ENCODE assay signal across 9 cellular contexts in genomic region chr1:24769656-24770651, GRCh38. TPM values are rescaled to one million over a fixed set of nuclear protein-coding genes. Genes with fewer than 3 reads are reported as not detected.
DNase-seq lines count a peak whose midpoint lies in the region; ATAC-seq and TF ChIP-seq lines count a peak whose summit lies in the region.
"Had no signal": no experiment of that assay in that cellular context is flagged by ENCODE, and none has a peak within 500 bp of the region (broad histone marks: within the 10 kb centered on the region; RNA-seq: fewer than 3 reads in every experiment).

No MANE protein-coding gene starts in this region.

- H3K27ac ChIP-seq in neuronal stem cell (replicated peaks; ENCODE audit: low read length): no peak overlapping the region

- H2BK15ac ChIP-seq in neuronal stem cell (ENCODE audit: low read length): no peak overlapping the region

- H2BK120ac ChIP-seq in neuronal stem cell (ENCODE audit: low read depth, low read length): no peak overlapping the region

- no peak overlapping the region for H3K4ac ChIP-seq in neuronal stem cell (ENCODE audit: low read length)

- TF ChIP-seq CTCF in osteocyte (IDR thresholded peaks at IDR 0.05): no peak

- H3K9me3 ChIP-seq in neuronal stem cell (replicated peaks in 1 of 2; ENCODE audit: control insufficient read depth in 2 of 2, insufficient read depth in 1 of 2, low read depth in 1 of 2, low read length in 2 of 2): peaks cover 0 to 5% of the 10 kb centered on the region in 2 donors

- no peak overlapping the region for H2AK5ac ChIP-seq in neuronal stem cell (ENCODE audit: low read depth, low read length)

- H3K4me1 ChIP-seq in neuronal stem cell (ENCODE audit: control insufficient read depth in 2 of 2, insufficient read depth in 1 of 2, low read depth in 1 of 2, low read length in 2 of 2): peaks cover 0 to 4% of the 10 kb centered on the region in 2 donors

- peaks cover 6% of the 10 kb centered on the region for H3K79me1 ChIP-seq in neuronal stem cell (ENCODE audit: low read depth, low read length)

- peaks cover 66% of the 10 kb centered on the region for H3K4me1 Mint-ChIP-seq in osteocyte (ENCODE audit: unreplicated experiment)
- H3K4me1 Mint-ChIP-seq in activated CD4-positive, alpha-beta T cell treated with anti-CD3 and anti-CD28 coated beads, Interleukin-2, amount 10 ng/mL, durations not matched to agents 24 days and 14 days: peaks cover 18% of the 10 kb centered on the region

- H3K9me3 Mint-ChIP-seq in osteocyte (ENCODE audit: unreplicated experiment): no peaks in the 10 kb centered on the region
- no peaks in the 10 kb centered on the region for H3K9me3 Mint-ChIP-seq in activated CD4-positive, alpha-beta T cell treated with anti-CD3 and anti-CD28 coated beads, Interleukin-2, amount 10 ng/mL, durations not matched to agents 24 days and 14 days

- no peak overlapping the region for H2AFZ ChIP-seq in neuronal stem cell (ENCODE audit: low read length)

- H3K27me3 ChIP-seq in neuronal stem cell (ENCODE audit: control insufficient read depth in 3 of 3, insufficient read depth in 3 of 3, low read depth in 1 of 3, low read length in 3 of 3): no peaks in the 10 kb centered on the region

- peaks cover 0 to 20% of the 10 kb centered on the region in 2 donors for H3K36me3 ChIP-seq in neuronal stem cell (replicated peaks in 1 of 2; ENCODE audit: control insufficient read depth in 2 of 2, insufficient read depth in 2 of 2, low read length in 2 of 2)

- WGBS in neuronal stem cell (ENCODE audit: extremely low coverage in 2 of 2, insufficient read length in 2 of 2, insufficient replicate concordance in 1 of 2), 2 donors: no CpG with 5 or more reads among the region's 2 CpGs

- H4K8ac ChIP-seq in neuronal stem cell (ENCODE audit: low read depth, low read length): no peak overlapping the region

- no peak overlapping the region for H2BK5ac ChIP-seq in neuronal stem cell (ENCODE audit: low read length)

- no peaks in the 10 kb centered on the region for H3K27me3 Mint-ChIP-seq in osteocyte (ENCODE audit: unreplicated experiment)
- no peaks in the 10 kb centered on the region for H3K27me3 Mint-ChIP-seq in activated CD4-positive, alpha-beta T cell treated with anti-CD3 and anti-CD28 coated beads, Interleukin-2, amount 10 ng/mL, durations not matched to agents 24 days and 14 days

- H3K14ac ChIP-seq in neuronal stem cell (ENCODE audit: low read length): no peak overlapping the region

- no peak overlapping the region for H3K4me2 ChIP-seq in neuronal stem cell (ENCODE audit: insufficient read depth, low read length, poor library complexity, severe bottlenecking)

- no peak overlapping the region for H3K23ac ChIP-seq in neuronal stem cell (ENCODE audit: low read depth, low read length, poor library complexity)

- no peak overlapping the region for H3K4me3 Mint-ChIP-seq in osteocyte (ENCODE audit: unreplicated experiment)
- H3K4me3 Mint-ChIP-seq in activated CD4-positive, alpha-beta T cell treated with anti-CD3 and anti-CD28 coated beads, Interleukin-2, amount 10 ng/mL, durations not matched to agents 24 days and 14 days: no peak overlapping the region
- H3K4me3 Mint-ChIP-seq: activated naive CD8-positive, alpha-beta T cell had no signal

- DNase-seq in COLO829 (ENCODE audit: low spot score): peak; percentile 72
- DNase-seq in NCI-H226: peak; percentile 57
- DNase-seq in epidermal melanocyte (ENCODE audit: insufficient read length, low spot score): peak; percentile 50
- no peak for DNase-seq in osteocyte (ENCODE audit: extremely low spot score, unreplicated experiment)
- DNase-seq in neuronal stem cell (ENCODE audit: low spot score): no peak
- no peak for DNase-seq in stimulated activated naive CD4-positive, alpha-beta T cell (lab: John Stamatoyannopoulos, UW)
- DNase-seq in activated CD4-positive, alpha-beta T cell treated with anti-CD3 and anti-CD28 coated beads, Interleukin-2, amount 10 ng/mL, durations not matched to agents 24 days and 14 days: no peak

- no peak for ATAC-seq in GM18519 (IDR thresholded peaks at IDR 0.05; ENCODE audit: low FRiP score, unreplicated experiment)

- no peak overlapping the region for H3K18ac ChIP-seq in neuronal stem cell (ENCODE audit: low read length)

- peaks cover 9% of the 10 kb centered on the region for H3K36me3 Mint-ChIP-seq in osteocyte (ENCODE audit: unreplicated experiment)
- no peaks in the 10 kb centered on the region for H3K36me3 Mint-ChIP-seq in activated CD4-positive, alpha-beta T cell treated with anti-CD3 and anti-CD28 coated beads, Interleukin-2, amount 10 ng/mL, durations not matched to agents 24 days and 14 days (ENCODE audit: low read depth)
- H3K36me3 Mint-ChIP-seq: activated naive CD8-positive, alpha-beta T cell had no signal

- no peak overlapping the region for H2BK12ac ChIP-seq in neuronal stem cell (ENCODE audit: low read length)

- H4K91ac ChIP-seq in neuronal stem cell (ENCODE audit: low read depth, low read length, poor library complexity): no peak overlapping the region

- intact Hi-C loops in activated CD4-positive, alpha-beta T cell treated with anti-CD3 and anti-CD28 coated beads, Interleukin-2, amount 10 ng/mL, durations not matched to agents 24 days and 14 days (cut with micrococcal nuclease): no loop called here

- H3K27ac Mint-ChIP-seq in osteocyte (ENCODE audit: unreplicated experiment): peak overlapping the region; percentile 99
- H3K27ac Mint-ChIP-seq in activated CD4-positive, alpha-beta T cell treated with anti-CD3 and anti-CD28 coated beads, Interleukin-2, amount 10 ng/mL, durations not matched to agents 24 days and 14 days: no peak overlapping the region
- H3K27ac Mint-ChIP-seq: activated naive CD8-positive, alpha-beta T cell had no signal

- H3K9ac ChIP-seq in neuronal stem cell (ENCODE audit: low read depth, low read length, poor library complexity): no peak overlapping the region

- H3K4me3 ChIP-seq in neuronal stem cell (ENCODE audit: low read length in 2 of 2): no peak overlapping the region

RNA-seq across cellular contexts. Expression of gene CLIC4, which starts 24.7 kb away (rescaled TPM):
- total RNA-seq in osteocyte: 369 and 370 TPM in 2 replicates
- 102 TPM for polyA plus RNA-seq in neuronal stem cell (2013, experiment 1 of 2)
- polyA plus RNA-seq in neuronal stem cell (2013, experiment 2 of 2): 104 TPM
- 15.7 and 17.4 TPM in 2 replicates for total RNA-seq in activated CD4-positive, alpha-beta T cell treated with anti-CD3 and anti-CD28 coated beads, Interleukin-2, amount 10 ng/mL, durations not matched to agents 24 days and 14 days

Comparison
In these comparisons a context has a peak if more than half of its experiments do, and no peak if none do; other contexts are left out.
1. DNase-seq: peak in COLO829 (single experiment), NCI-H226 (single experiment) and epidermal melanocyte (single experiment); none in osteocyte (single experiment), neuronal stem cell (single experiment), stimulated activated naive CD4-positive, alpha-beta T cell (0 of 6) and activated CD4-positive, alpha-beta T cell treated with anti-CD3 and anti-CD28 coated beads, Interleukin-2, amount 10 ng/mL, durations not matched to agents 24 days and 14 days (single experiment).
2. RNA of gene CLIC4, which starts 24.7 kb away (total RNA-seq): 369 to 370 TPM in osteocyte; 15.7 to 17.4 TPM in activated CD4-positive, alpha-beta T cell treated with anti-CD3 and anti-CD28 coated beads, Interleukin-2, amount 10 ng/mL, durations not matched to agents 24 days and 14 days; every median in the first group is over 10 times any median in the second.